Comparison of ENCODE assay signal across 1 cellular context in the genomic region with DNA sequence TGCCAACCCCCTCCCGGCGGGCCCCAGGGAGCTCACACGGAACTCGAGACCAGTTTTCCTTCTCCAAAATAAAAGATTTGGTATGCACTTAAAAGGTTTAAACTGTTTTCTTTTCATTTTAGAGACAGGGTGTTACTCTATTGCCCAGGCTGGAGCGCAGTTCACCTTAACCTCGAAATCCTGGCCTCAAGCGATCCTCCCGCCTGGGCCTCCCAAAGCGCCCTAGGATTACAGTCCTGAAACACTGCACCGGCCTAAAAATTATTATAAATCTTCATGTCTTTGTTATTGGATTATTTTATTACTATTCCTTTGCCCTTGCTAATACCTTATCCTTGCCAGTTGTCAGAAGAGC.
TF ChIP-seq lines count a peak whose summit lies in the region.

No MANE protein-coding gene starts in this region.

TF ChIP-seq in liver, 16 proteins besides CTCF, POLR2A, EP300 and RAD21 (continued from another document):
- TF ChIP-seq HNF4A (conservative IDR thresholded peaks at IDR 0.05) (no peak), SP1 (IDR thresholded peaks at IDR 0.05) (no peak), GABPA (IDR thresholded peaks at IDR 0.05 in 1 of 2, conservative IDR thresholded peaks at IDR 0.05 in 1 of 2) (no peak)
